19 cellular contexts compared by ENCODE assay signal in the genomic region with DNA sequence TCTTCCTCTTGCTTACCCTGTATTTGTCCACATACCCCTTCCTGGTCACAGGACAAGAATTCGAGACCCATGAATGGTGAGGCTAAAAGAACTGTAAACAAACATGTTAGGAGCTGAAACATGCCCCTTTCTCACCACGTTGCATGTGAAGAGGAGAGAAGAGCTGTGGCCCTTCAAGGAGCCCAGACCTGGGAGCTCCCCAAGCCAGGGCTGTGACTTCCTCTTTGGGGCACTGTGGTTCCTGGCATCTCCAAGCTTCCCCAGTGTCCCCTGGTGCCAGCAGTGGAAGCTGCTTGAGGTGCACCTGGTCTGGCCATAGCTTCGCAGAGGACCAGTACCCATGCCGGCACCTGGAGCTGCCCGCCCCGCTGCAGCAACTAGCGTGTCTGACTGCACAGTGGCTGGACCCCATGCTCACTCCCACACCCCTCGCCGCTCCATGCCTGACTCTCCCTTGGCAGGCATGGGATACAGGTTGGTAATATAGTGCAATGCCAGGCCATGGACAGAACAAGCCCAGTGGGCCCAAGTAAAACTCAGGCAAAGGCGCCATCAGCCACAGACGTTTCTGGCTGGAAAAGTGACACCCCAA. TPM values are rescaled to one million over a fixed set of nuclear protein-coding genes. Genes with fewer than 3 reads are reported as not detected.
A peak's percentile ranks its signal among the peaks of the same experiment; 100 is the strongest.
DNase-seq lines count a peak whose midpoint lies in the region; ATAC-seq and TF ChIP-seq lines count a peak whose summit lies in the region.
"Had no signal": no experiment of that assay in that cellular context is flagged by ENCODE, and none has a peak within 500 bp of the region (broad histone marks: within the 10 kb centered on the region; RNA-seq: fewer than 3 reads in every experiment).

No MANE protein-coding gene starts in this region.

- H3K36me3 Mint-ChIP-seq in H9 (ENCODE audit: insufficient read depth in 1 of 3, low read depth in 3 of 3): peaks cover 6 to 15% (median 13%) of the 10 kb centered on the region in 3 experiments

- H2BK12ac ChIP-seq in H9 (ENCODE audit: insufficient read length, low read depth, low read length) (no peak overlapping the region), mesenchymal stem cell (ENCODE audit: low read length in 2 of 2) (no peak overlapping the region)

- H3K14ac ChIP-seq in H9 (ENCODE audit: insufficient read depth, low read length) (no peak overlapping the region), mesenchymal stem cell (ENCODE audit: low read length in 2 of 2) (no peak overlapping the region)

- H4K5ac ChIP-seq in H9 (ENCODE audit: insufficient read length, low read depth, low read length): no peak overlapping the region

- H3K9me3 Mint-ChIP-seq in H9: no peaks in the 10 kb centered on the region

- H3K27me3 Mint-ChIP-seq in H9 (ENCODE audit: low read depth): no peaks in the 10 kb centered on the region
- H3K27me3 Mint-ChIP-seq: IgD-negative memory B cell had no signal

- no peak for ATAC-seq in left lobe of liver
- ATAC-seq: Right ventricle myocardium inferior had no signal

- H2BK120ac ChIP-seq in H9 (ENCODE audit: low read depth, low read length, poor library complexity, severe bottlenecking): no peak overlapping the region
- no peak overlapping the region for H2BK120ac ChIP-seq in mesenchymal stem cell (ENCODE audit: low read depth, low read length)

- H3K79me1 ChIP-seq in H9 (ENCODE audit: insufficient read depth, low read depth, low read length, poor library complexity, severe bottlenecking): no peaks in the 10 kb centered on the region
- H3K79me1 ChIP-seq in mesenchymal stem cell (replicated peaks; ENCODE audit: low read length, poor library complexity, severe bottlenecking): peaks cover 16% of the 10 kb centered on the region

- H3K4me3 Mint-ChIP-seq in H9: peak overlapping the region in 1 of 2 experiments; percentile 81; a peak in 1 of 5 replicates
- H3K4me3 Mint-ChIP-seq: IgD-negative memory B cell had no signal

- H3K4me2 ChIP-seq in H9 (ENCODE audit: insufficient read depth, insufficient read length, low read length) (no peak overlapping the region), mesenchymal stem cell (ENCODE audit: low read length, poor library complexity, severe bottlenecking) (no peak overlapping the region)

- H3K36me3 ChIP-seq in mesenchymal stem cell (ENCODE audit: control insufficient read depth in 1 of 2, insufficient read depth in 2 of 2, low read depth in 1 of 2, low read length in 2 of 2): peaks cover 15 to 31% of the 10 kb centered on the region in 2 experiments
- H3K36me3 ChIP-seq: BE2C had no signal

- peaks cover 2 to 8% of the 10 kb centered on the region in 2 experiments; a peak in 3 of 4 replicates for H3K4me1 Mint-ChIP-seq in H9

- no CpG with 5 or more reads among the region's 11 CpGs for WGBS in H9 (ENCODE audit: extremely low coverage, insufficient read length, low lambda C conversion rate)
- 98% methylated on average over 11 of the region's 11 CpGs for WGBS in mesenchymal stem cell

- no peaks in the 10 kb centered on the region for H3K9me3 ChIP-seq in H9 (ENCODE audit: control insufficient read depth, low read depth, low read length)
- peaks cover 13% of the 10 kb centered on the region for H3K9me3 ChIP-seq in mesenchymal stem cell (ENCODE audit: control insufficient read depth, low read length)
- H3K9me3 ChIP-seq: BE2C, Peyer's patch had no signal

- H3K79me2 ChIP-seq in H9 (ENCODE audit: insufficient read depth, low read length): no peaks in the 10 kb centered on the region

- H3K56ac ChIP-seq in H9 (ENCODE audit: insufficient read length, low read depth, low read length): no peak overlapping the region

- no peaks in the 10 kb centered on the region for H3K27me3 ChIP-seq in H9 (ENCODE audit: insufficient read depth, low read length)
- H3K27me3 ChIP-seq in mesenchymal stem cell (ENCODE audit: control insufficient read depth in 1 of 2, insufficient read depth in 1 of 2, low read length in 2 of 2): no peaks in the 10 kb centered on the region
- H3K27me3 ChIP-seq: BE2C, Peyer's patch had no signal

- TF ChIP-seq CTCF in H9 (conservative IDR thresholded peaks at IDR 0.05): no peak
- no peak for TF ChIP-seq CTCF in NB4 (IDR thresholded peaks at IDR 0.05; ENCODE audit: low read depth, low read length)
- no peak for TF ChIP-seq CTCF in GM13976 (IDR thresholded peaks at IDR 0.05; ENCODE audit: borderline replicate concordance, control extremely low read depth, extremely low read depth, insufficient read depth, missing control alignments)

- H4K8ac ChIP-seq in H9 (replicated peaks; ENCODE audit: insufficient read length, low read depth, low read length) (no peak overlapping the region), mesenchymal stem cell (ENCODE audit: low read length) (no peak overlapping the region)

- no peak for TF ChIP-seq POLR2A in NB4 (IDR thresholded peaks at IDR 0.05; ENCODE audit: extremely low read depth, insufficient read length)

- no peak overlapping the region for H4K91ac ChIP-seq in H9 (ENCODE audit: insufficient read length, low read depth, low read length)
- peak overlapping the region; percentile 65 for H4K91ac ChIP-seq in mesenchymal stem cell (ENCODE audit: low read length)

- in situ Hi-C loops in GM13976 (cut with MboI; ENCODE audit: low sequenced_read_pairs, unreplicated experiment) (no loop called here), ACHN (cut with HindIII; ENCODE audit: low pct_ligation_motif_present, low pct_unique_long_range_greater_than_20kb, low sequenced_read_pairs) (no loop called here)

- no peak overlapping the region for H3K9ac ChIP-seq in H9 (ENCODE audit: extremely low read depth, insufficient read length, low read length)
- no peak overlapping the region for H3K9ac ChIP-seq in mesenchymal stem cell (ENCODE audit: low read length)

- H3K23ac ChIP-seq in H9 (ENCODE audit: insufficient read length, low read depth, low read length) (no peak overlapping the region), mesenchymal stem cell (ENCODE audit: low read length in 2 of 2) (no peak overlapping the region)

- H2BK15ac ChIP-seq in H9 (ENCODE audit: low read depth, low read length): no peak overlapping the region
- no peak overlapping the region for H2BK15ac ChIP-seq in mesenchymal stem cell (ENCODE audit: low read depth, poor library complexity, severe bottlenecking)

- peaks cover 9% of the 10 kb centered on the region for H3K23me2 ChIP-seq in H9 (ENCODE audit: insufficient read length, low read depth, low read length, poor library complexity, severe bottlenecking)

- H3K4me1 ChIP-seq in H9 (ENCODE audit: insufficient read depth, low read length): no peaks in the 10 kb centered on the region; the same call in 1 of the 2 replicates
- peaks cover 11% of the 10 kb centered on the region for H3K4me1 ChIP-seq in mesenchymal stem cell (ENCODE audit: control insufficient read depth, insufficient read depth, low read depth, low read length)
- H3K4me1 ChIP-seq: BE2C had no signal

- H2BK5ac ChIP-seq in H9 (ENCODE audit: insufficient read length, low read length) (no peak overlapping the region), mesenchymal stem cell (ENCODE audit: low read depth, low read length, poor library complexity, severe bottlenecking) (no peak overlapping the region)

- H3K4ac ChIP-seq in H9 (ENCODE audit: low read depth, low read length): no peak overlapping the region
- no peak overlapping the region for H3K4ac ChIP-seq in mesenchymal stem cell (ENCODE audit: low read depth in 1 of 2, low read length in 2 of 2)

- H2BK20ac ChIP-seq in H9 (ENCODE audit: low read depth, low read length, poor library complexity, severe bottlenecking): no peak overlapping the region

- no peak overlapping the region for H2AFZ ChIP-seq in H9 (ENCODE audit: low read length)
- H2AFZ ChIP-seq in mesenchymal stem cell (ENCODE audit: low read depth, low read length): no peak overlapping the region

- H3K27ac Mint-ChIP-seq in H9: peak overlapping the region; percentile 3 to 78 (median 48); a peak in 3 of 7 replicates
- H3K27ac Mint-ChIP-seq: IgD-negative memory B cell had no signal

- no peak overlapping the region for H3K27ac ChIP-seq in H9 (ENCODE audit: insufficient read length, low read depth, low read length)
- H3K27ac ChIP-seq in mesenchymal stem cell (ENCODE audit: low read length, poor library complexity, severe bottlenecking): no peak overlapping the region
- H3K27ac ChIP-seq: Peyer's patch, SK-N-MC had no signal

- H3K18ac ChIP-seq in H9 (ENCODE audit: insufficient read length, low read depth, low read length) (no peak overlapping the region), mesenchymal stem cell (ENCODE audit: low read depth in 1 of 2, low read length in 2 of 2) (no peak overlapping the region)

- no peak for DNase-seq in H9
- peak; percentile 58 for DNase-seq in NB4 (ENCODE audit: low read depth)
- DNase-seq in mesenchymal stem cell: no peak
- DNase-seq in GM13976 (ENCODE audit: low spot score): no peak
- DNase-seq in ACHN: no peak
- no peak for DNase-seq in HK-2 (ENCODE audit: unreplicated experiment)
- no peak for DNase-seq in left lobe of liver (ENCODE audit: low spot score)
- DNase-seq: BE2C, DMS 273 treated with DMSO at 0.1 percent for 48 hours, GF-D8, NCI-H1105, NCI-H1694 treated with DMSO at 0.1 percent for 48 hours, NCI-H226, NCI-H524 treated with DMSO at 0.1 percent for 48 hours, Peyer's patch, T-helper 1 cell had no signal

- H2AK5ac ChIP-seq in H9 (ENCODE audit: insufficient read length, low read length) (no peak overlapping the region), mesenchymal stem cell (ENCODE audit: low read length, severe bottlenecking) (no peak overlapping the region)

- no peak overlapping the region for H3T11ph ChIP-seq in H9 (ENCODE audit: low read length)

- no peaks in the 10 kb centered on the region for H4K20me1 ChIP-seq in H9 (ENCODE audit: control insufficient read depth, insufficient read depth, insufficient read length)

- H3K4me3 ChIP-seq in NB4 (ENCODE audit: low read depth, low read length): no peak overlapping the region
- H3K4me3 ChIP-seq in mesenchymal stem cell (ENCODE audit: insufficient read depth in 1 of 2, low read depth in 1 of 2, low read length in 2 of 2): no peak overlapping the region
- H3K4me3 ChIP-seq: Peyer's patch, SK-N-MC had no signal

RNA-seq across cellular contexts. Expression of gene SPCS1, which starts 9.9 kb away (rescaled TPM):
- total RNA-seq in H9 (2021) (106 TPM in 2 replicates), left lobe of liver (78.3 TPM)
- 153 TPM for polyA plus RNA-seq in mesenchymal stem cell (2013, experiment 1 of 2)
- 151 TPM for polyA plus RNA-seq in mesenchymal stem cell (2013, experiment 2 of 2)

RNA-seq across cellular contexts. Expression of gene GLT8D1, which starts 10.2 kb away (rescaled TPM):
- total RNA-seq in H9 (2021): 37.0 and 39.3 TPM in 2 replicates
- polyA plus RNA-seq in mesenchymal stem cell (2013, experiment 1 of 2): 82.3 TPM
- 82.1 TPM for polyA plus RNA-seq in mesenchymal stem cell (2013, experiment 2 of 2)
- 52.2 TPM for total RNA-seq in left lobe of liver

RNA-seq across cellular contexts. Expression of gene GNL3, which starts 30.0 kb away (rescaled TPM):
- total RNA-seq in H9 (2021): 245 and 250 TPM in 2 replicates
- polyA plus RNA-seq in mesenchymal stem cell (2013, experiment 1 of 2): 92.6 TPM
- polyA plus RNA-seq in mesenchymal stem cell (2013, experiment 2 of 2): 94.1 TPM
- total RNA-seq in left lobe of liver: 18.9 TPM

RNA-seq across cellular contexts. Expression of gene PBRM1, which starts 30.1 kb away (rescaled TPM):
- total RNA-seq in H9 (2021) (70.0 and 74.2 TPM in 2 replicates), left lobe of liver (15.3 TPM)
- polyA plus RNA-seq in mesenchymal stem cell (2013, experiment 1 of 2): 28.8 TPM
- 26.4 TPM for polyA plus RNA-seq in mesenchymal stem cell (2013, experiment 2 of 2)

RNA-seq across cellular contexts. Expression of gene NEK4, which starts 54.9 kb away (rescaled TPM):
- total RNA-seq in H9 (2021) (35.2 and 36.0 TPM in 2 replicates), left lobe of liver (16.6 TPM)
- polyA plus RNA-seq in mesenchymal stem cell (2013, experiment 1 of 2): 6.9 TPM
- polyA plus RNA-seq in mesenchymal stem cell (2013, experiment 2 of 2): 6.8 TPM

Comparison
In these comparisons a context has a peak if more than half of its experiments do, and no peak if none do; other contexts are left out.
1. RNA of gene GNL3, which starts 30.0 kb away (total RNA-seq): 245 to 250 TPM in H9; 18.9 TPM in left lobe of liver (single experiment); every median in the first group is over 10 times any median in the second.